17 cellular contexts compared by ENCODE assay signal in the genomic region with DNA sequence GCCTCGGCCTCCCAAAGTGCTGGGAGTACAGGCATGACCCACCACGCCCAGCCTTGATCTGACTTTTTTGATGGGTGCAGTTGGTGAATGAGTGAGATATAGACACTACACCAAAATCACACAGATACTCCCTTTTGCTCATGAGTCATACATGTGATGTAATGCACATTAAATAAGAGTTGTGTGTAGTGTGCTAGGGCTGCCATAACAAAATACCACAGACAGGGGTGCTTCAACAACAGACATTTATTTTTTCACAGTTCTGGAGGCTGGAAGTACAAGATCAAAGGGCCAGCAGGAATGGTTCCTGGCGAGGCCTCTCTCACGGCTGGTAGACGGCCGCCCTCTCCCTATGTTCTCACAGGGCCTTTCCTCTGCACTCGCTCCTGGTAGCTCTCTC. TPM values are rescaled to one million over a fixed set of nuclear protein-coding genes. Genes with fewer than 3 reads are reported as not detected.
A peak's percentile ranks its signal among the peaks of the same experiment; 100 is the strongest.
DNase-seq lines count a peak whose midpoint lies in the region; ATAC-seq and TF ChIP-seq lines count a peak whose summit lies in the region.
"Had no signal": no experiment of that assay in that cellular context is flagged by ENCODE, and none has a peak within 500 bp of the region (broad histone marks: within the 10 kb centered on the region; RNA-seq: fewer than 3 reads in every experiment).

No MANE protein-coding gene starts in this region.

- H3K27me3 Mint-ChIP-seq in nephron progenitor cell (ENCODE audit: low read depth, poor library complexity), result peaks cover 4% of the 10 kb centered on the region

- H3K27ac Mint-ChIP-seq in nephron progenitor cell, result no peak overlapping the region
- H3K27ac Mint-ChIP-seq: H9 had no signal

- TF ChIP-seq CTCF in NB4 (IDR thresholded peaks at IDR 0.05; ENCODE audit: low read depth, low read length) (no peak), nephron progenitor cell (IDR thresholded peaks at IDR 0.05) (no peak), GM10248 (IDR thresholded peaks at IDR 0.05; ENCODE audit: control extremely low read depth, extremely low read depth, low read depth, missing control alignments) (no peak)

- POLR2A ChIA-PET in GM10248 (lab: Yijun Ruan, JAX), result no interaction called here

- peak; percentile 30 for DNase-seq in HCEC 1CT
- peak; percentile 45 for DNase-seq in NB4 (ENCODE audit: low read depth)
- no peak for DNase-seq in nephron progenitor cell
- no peak for DNase-seq in pons (ENCODE audit: low spot score)
- DNase-seq in GM10248 (ENCODE audit: extremely low spot score), result no peak
- DNase-seq in NCI-H2196 treated with DMSO at 0.1 percent for 48 hours (lab: John Stamatoyannopoulos, UW; ENCODE audit: unreplicated experiment), result no peak
- DNase-seq: CD8-positive, alpha-beta memory T cell; H9; NCI-H1417; NCI-H2029; NCI-H2171 treated with DMSO at 0.1 percent for 48 hours; NCI-H524 treated with DMSO at 0.1 percent for 48 hours; OCI-M1; T-helper 1 cell had no signal

- CTCF ChIA-PET in GM10248 (lab: Yijun Ruan, JAX), result no interaction called here

- H3K9me3 Mint-ChIP-seq in nephron progenitor cell, result no peaks in the 10 kb centered on the region
- H3K9me3 Mint-ChIP-seq: CD8-positive, alpha-beta memory T cell; H9 had no signal

- TF ChIP-seq POLR2A in NB4 (IDR thresholded peaks at IDR 0.05; ENCODE audit: extremely low read depth, insufficient read length), result no peak

- peak; percentile 47 for ATAC-seq in esophagus mucosa
- ATAC-seq: GM12878 had no signal

- H3K4me3 ChIP-seq in NB4 (ENCODE audit: low read depth, low read length), result no peak overlapping the region
- H3K4me3 ChIP-seq: BLaER1, GM12878 had no signal

- peak overlapping the region; percentile 52 for H3K4me3 Mint-ChIP-seq in nephron progenitor cell
- H3K4me3 Mint-ChIP-seq: CD8-positive, alpha-beta memory T cell; H9 had no signal

- H3K4me1 Mint-ChIP-seq in nephron progenitor cell, result peaks cover 62% of the 10 kb centered on the region
- H3K4me1 Mint-ChIP-seq: CD8-positive, alpha-beta memory T cell had no signal

- peaks cover 40% of the 10 kb centered on the region for H3K36me3 Mint-ChIP-seq in nephron progenitor cell (ENCODE audit: low read depth)

RNA-seq across cellular contexts. Expression of gene GBX2, which starts 46.6 kb away (rescaled TPM):
- not detected for total RNA-seq in esophagus mucosa
- total RNA-seq: CD8-positive, alpha-beta memory T cell; GM12878 had no signal

Comparison
In these comparisons a context has a peak if more than half of its experiments do, and no peak if none do; other contexts are left out.
1. DNase-seq: peak in HCEC 1CT (single experiment) and NB4 (single experiment); none in nephron progenitor cell (single experiment), pons (single experiment), GM10248 (single experiment) and NCI-H2196 treated with DMSO at 0.1 percent for 48 hours (single experiment).